In the genomic region with DNA sequence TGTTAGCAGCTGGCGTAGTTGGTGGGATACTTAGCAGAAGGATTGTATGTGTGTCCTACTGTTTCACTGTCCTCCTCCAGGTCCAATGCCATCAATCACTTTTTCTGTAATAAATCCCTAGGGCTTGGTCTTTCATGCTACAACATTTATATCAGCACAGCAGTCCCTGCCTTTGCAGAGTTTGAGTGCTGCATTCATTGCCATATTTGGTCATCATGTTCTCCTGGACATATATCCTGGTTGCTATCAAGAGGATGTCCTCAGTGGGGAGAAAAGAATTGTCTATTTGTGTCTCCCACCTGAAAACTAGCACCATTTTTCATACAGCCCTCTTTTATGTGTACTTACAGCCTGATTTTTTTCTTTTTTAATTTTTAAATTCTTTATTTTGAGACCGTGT, we compare ENCODE assay signal across 24 cellular contexts.
DNase-seq lines count a peak whose midpoint lies in the region; ATAC-seq, FAIRE-seq and TF ChIP-seq lines count a peak whose summit lies in the region.
"Had no signal": no experiment of that assay in that cellular context is flagged by ENCODE, and none has a peak within 500 bp of the region (broad histone marks: within the 10 kb centered on the region; RNA-seq: fewer than 3 reads in every experiment).

No MANE protein-coding gene starts in this region.

- no peak for ATAC-seq in HepG2
- no peak for ATAC-seq in right lobe of liver
- no peak for ATAC-seq in left colon
- no peak for ATAC-seq in GM21529 (IDR thresholded peaks at IDR 0.05; ENCODE audit: unreplicated experiment)
- ATAC-seq: A549, GM12878 had no signal

- no TSS peak for BruUV-seq in HepG2 (replicated peaks; lab: Mats Ljungman, UMichigan)

- in situ Hi-C loops in HepG2 (cut with HindIII; ENCODE audit: extremely low pct_ligation_motif_present, low pct_unique_long_range_greater_than_20kb), result no loop called here

- DNase-seq in HepG2 (ENCODE audit: low spot score), result no peak
- DNase-seq in right lobe of liver, result no peak
- DNase-seq in SK-N-DZ (ENCODE audit: low spot score), result peak; percentile 4
- DNase-seq in mesothelial cell of epicardium (ENCODE audit: low spot score in 2 of 2, unreplicated experiment in 2 of 2), result no peak
- DNase-seq in retina, result peak; percentile 6
- DNase-seq in GDM1 (lab: John Stamatoyannopoulos, UW), result no peak
- DNase-seq in left colon, result no peak
- DNase-seq: 8988T; ACHN; AML-193; C1 segment of cervical spinal cord; Calu3; CD4-positive, alpha-beta memory T cell; COR-L47; DMS53; DMS79 treated with DMSO at 0.1 percent for 48 hours; GOT3; H7; HCEC 1CT had no signal

- H2AFZ ChIP-seq in HepG2 (ENCODE audit: low read length), result no peak overlapping the region

- H3K4me1 ChIP-seq in HepG2 (ENCODE audit: insufficient read depth, low read length), result no peaks in the 10 kb centered on the region
- H3K4me1 ChIP-seq in right lobe of liver, result no peaks in the 10 kb centered on the region

- H3K79me2 ChIP-seq in HepG2 (ENCODE audit: insufficient read depth, low read length), result no peaks in the 10 kb centered on the region

- no peaks in the 10 kb centered on the region for H3K36me3 ChIP-seq in HepG2 (replicated peaks in 1 of 2; ENCODE audit: control insufficient read depth in 1 of 2, insufficient read depth in 2 of 2, low read length in 2 of 2)
- no peaks in the 10 kb centered on the region for H3K36me3 ChIP-seq in right lobe of liver

- intact Hi-C loops in HepG2 (cut with micrococcal nuclease; ENCODE audit: unreplicated experiment) (no loop called here), right lobe of liver (cut with DNase I) (no loop called here), left colon (cut with DNase I, micrococcal nuclease) (no loop called here)

- no peak overlapping the region for H3K4me3 Mint-ChIP-seq in mesothelial cell of epicardium
- H3K4me3 Mint-ChIP-seq: CD4-positive, alpha-beta memory T cell had no signal

- no peak for TF ChIP-seq POLR2A in HepG2 (IDR thresholded peaks at IDR 0.05; ENCODE audit: insufficient read depth in 1 of 2, low read depth in 2 of 2, low read length in 2 of 2)
- TF ChIP-seq POLR2A in right lobe of liver (IDR thresholded peaks at IDR 0.05), result no peak

- H4K20me1 ChIP-seq in HepG2 (ENCODE audit: insufficient read depth, low read length), result no peaks in the 10 kb centered on the region

- CTCF ChIA-PET in HepG2 (lab: Yijun Ruan, JAX; ENCODE audit: low intra/inter-chr PET ratio, low total read pairs), result no interaction called here

- no peaks in the 10 kb centered on the region for H3K9me3 ChIP-seq in HepG2 (ENCODE audit: low read length)
- H3K9me3 ChIP-seq in right lobe of liver, result no peaks in the 10 kb centered on the region
- H3K9me3 ChIP-seq: A549 had no signal

- no peak overlapping the region for H3K4me2 ChIP-seq in HepG2 (ENCODE audit: low read depth, low read length)

- peaks cover 2% of the 10 kb centered on the region for H3K36me3 Mint-ChIP-seq in mesothelial cell of epicardium
- H3K36me3 Mint-ChIP-seq: CD4-positive, alpha-beta memory T cell had no signal

- TF ChIP-seq EP300 in HepG2 (IDR thresholded peaks at IDR 0.05; ENCODE audit: low read depth in 2 of 2, low read length in 2 of 2) (no peak), HepG2 (CRISPR knock-in tag; IDR thresholded peaks at IDR 0.05; ENCODE audit: borderline replicate concordance) (no peak)

- H3K4me1 Mint-ChIP-seq in mesothelial cell of epicardium, result peaks cover 6% of the 10 kb centered on the region
- H3K4me1 Mint-ChIP-seq: CD4-positive, alpha-beta memory T cell had no signal

- H3K27me3 Mint-ChIP-seq in mesothelial cell of epicardium (ENCODE audit: low read depth), result peaks cover 2% of the 10 kb centered on the region

- POLR2A ChIA-PET in HepG2 (lab: Yijun Ruan, JAX), result no interaction called here

- no peak for TF ChIP-seq CTCF in HepG2 (CRISPR knock-in tag; IDR thresholded peaks at IDR 0.05)
- TF ChIP-seq CTCF in right lobe of liver (IDR thresholded peaks at IDR 0.05), result no peak
- no peak for TF ChIP-seq CTCF in mesothelial cell of epicardium (IDR thresholded peaks at IDR 0.05; ENCODE audit: unreplicated experiment)

- H3K27ac ChIP-seq in HepG2 (ENCODE audit: extremely low read length, insufficient read depth, low read length) (no peak overlapping the region), right lobe of liver (no peak overlapping the region)

- no peaks in the 10 kb centered on the region; a peak in 1 of 5 replicates for H3K27me3 ChIP-seq in HepG2 (ENCODE audit: control insufficient read depth in 1 of 2, insufficient read depth in 2 of 2, low read length in 2 of 2)
- no peaks in the 10 kb centered on the region for H3K27me3 ChIP-seq in right lobe of liver

- peak overlapping the region; percentile 36 for H3K27ac Mint-ChIP-seq in mesothelial cell of epicardium
- H3K27ac Mint-ChIP-seq: CD4-positive, alpha-beta memory T cell had no signal

- no peak for TF ChIP-seq RAD21 in HepG2 (CRISPR knock-in tag; IDR thresholded peaks at IDR 0.05)

- H3K4me3 ChIP-seq in HepG2 (replicated peaks in 1 of 3; ENCODE audit: insufficient read depth in 1 of 3, low read depth in 2 of 3, low read length in 3 of 3) (no peak overlapping the region), right lobe of liver (no peak overlapping the region)
- H3K4me3 ChIP-seq: A549, GM12878 had no signal

- no peak overlapping the region for H3K9ac ChIP-seq in HepG2 (ENCODE audit: insufficient read depth, low read depth, low read length)

- H3K9me3 Mint-ChIP-seq in mesothelial cell of epicardium, result peaks cover 12% of the 10 kb centered on the region

- FAIRE-seq in HepG2 (lab: Jason Lieb, UNC), result no peak
- FAIRE-seq: A549, G401.6, GM12878, GM19239 had no signal

- WGBS in HepG2 (ENCODE audit: low lambda C conversion rate), result 51% methylated on average over 2 of the region's 2 CpGs
- 61% methylated on average over 2 of the region's 2 CpGs for WGBS in right lobe of liver (ENCODE audit: insufficient coverage, low coverage, low lambda C conversion rate, missing lambda C conversion rate)

TF ChIP-seq in HepG2, 621 proteins besides CTCF, POLR2A, EP300 and RAD21:
- TF ChIP-seq SRF (IDR thresholded peaks at IDR 0.05; ENCODE audit: low read depth, low read length), result peak; percentile 48; the same call in 1 of the 2 replicates
- TF ChIP-seq ZNF660 (CRISPR knock-in tag; IDR thresholded peaks at IDR 0.05; ENCODE audit: borderline replicate concordance, low read depth), result no peak
TF ChIP-seq in HepG2: peak in this region for 1.

Comparison
In these comparisons a context has a peak if more than half of its experiments do, and no peak if none do; other contexts are left out.
1. DNase-seq: peak in SK-N-DZ (single experiment) and retina (single experiment); none in HepG2 (single experiment), right lobe of liver (0 of 3), mesothelial cell of epicardium (0 of 2), GDM1 (single experiment) and left colon (0 of 2).